1 cellular context compared by ENCODE assay signal in the genomic region with DNA sequence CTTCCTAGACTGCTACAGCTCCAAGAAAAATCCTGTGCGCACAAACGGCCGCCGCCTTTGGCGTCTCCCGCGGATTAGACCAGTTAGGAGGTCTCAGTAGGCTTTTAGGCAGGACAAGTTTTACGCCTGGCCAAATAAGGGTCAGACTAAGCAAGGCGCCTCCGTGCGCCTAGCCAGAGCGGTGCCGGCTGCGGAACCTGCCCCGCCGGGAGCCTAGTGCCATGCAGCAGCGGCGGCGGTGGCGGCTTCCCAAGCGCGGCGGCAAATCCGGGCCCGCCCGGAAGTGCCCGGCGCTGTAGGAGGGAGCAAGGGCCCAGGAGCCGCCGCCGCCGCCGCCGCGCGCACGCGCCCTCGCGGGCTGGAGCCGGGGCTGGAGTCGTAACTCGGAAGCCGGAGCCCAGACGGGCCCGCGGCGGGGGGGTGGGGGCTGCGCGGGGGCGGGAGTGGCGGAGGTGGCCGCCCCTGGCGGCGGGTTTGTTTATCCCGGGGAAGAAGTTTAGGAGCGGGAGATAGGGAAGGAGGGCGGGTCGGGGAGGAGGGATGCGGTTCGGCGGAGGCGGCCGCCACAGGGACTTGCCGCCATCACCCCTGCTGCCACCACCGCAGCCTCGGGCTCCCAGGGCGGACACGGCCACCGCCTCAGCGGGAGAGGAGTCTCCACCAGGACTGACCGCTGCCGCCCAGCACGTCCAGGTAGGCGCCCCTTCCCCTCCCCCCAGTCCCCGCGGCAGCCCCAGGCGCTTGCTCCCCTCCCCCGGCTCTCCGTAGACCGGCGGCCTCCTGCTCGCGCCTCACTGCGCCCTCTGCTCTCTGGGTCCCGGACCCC.
TF ChIP-seq lines count a peak whose summit lies in the region.

SPOPL (plus strand) TSS at position 344 of the 826 bp plus-strand sequence. CDS start 48,447 bp downstream, outside the sequence.

TF ChIP-seq in WTC11, 78 proteins besides CTCF, POLR2A, EP300 and RAD21 (continued from another document):
- no peak for TF ChIP-seq USF1 (CRISPR knock-in tag; IDR thresholded peaks at IDR 0.05)
- no peak for TF ChIP-seq JUN (CRISPR knock-in tag; IDR thresholded peaks at IDR 0.05)
- peak; percentile 61; the same call in 1 of the 2 replicates for TF ChIP-seq E2F5 (CRISPR knock-in tag; IDR thresholded peaks at IDR 0.05)
- no peak for TF ChIP-seq ZNF138 (CRISPR knock-in tag; conservative IDR thresholded peaks at IDR 0.05)
- TF ChIP-seq NR2C2 (CRISPR knock-in tag; IDR thresholded peaks at IDR 0.05), result no peak
- 0 out of 2 replicates have a peak, but pooled peaks have one; percentile 43 for TF ChIP-seq ZNF532 (CRISPR knock-in tag; IDR thresholded peaks at IDR 0.05; ENCODE audit: borderline replicate concordance)
- TF ChIP-seq, protein P1, sequence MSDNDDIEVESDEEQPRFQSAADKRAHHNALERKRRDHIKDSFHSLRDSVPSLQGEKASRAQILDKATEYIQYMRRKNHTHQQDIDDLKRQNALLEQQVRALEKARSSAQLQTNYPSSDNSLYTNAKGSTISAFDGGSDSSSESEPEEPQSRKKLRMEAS (CRISPR knock-in tag; IDR thresholded peaks at IDR 0.05), result peak; percentile 61; the same call in 1 of the 2 replicates
- TF ChIP-seq ZNF423 (CRISPR knock-in tag; IDR thresholded peaks at IDR 0.05), result no peak
- TF ChIP-seq CBFB (CRISPR knock-in tag; IDR thresholded peaks at IDR 0.05; ENCODE audit: low read depth), result no peak
- TF ChIP-seq NFYB (CRISPR knock-in tag; conservative IDR thresholded peaks at IDR 0.05; ENCODE audit: low read depth), result no peak
- TF ChIP-seq TCF7 (CRISPR knock-in tag; IDR thresholded peaks at IDR 0.05; ENCODE audit: low read depth), result no peak
- TF ChIP-seq OVOL2 (CRISPR knock-in tag; IDR thresholded peaks at IDR 0.05; ENCODE audit: borderline replicate concordance), result no peak
- TF ChIP-seq MYBL2 (CRISPR knock-in tag; IDR thresholded peaks at IDR 0.05), result peak; percentile 66; the same call in 1 of the 2 replicates
- TF ChIP-seq SOX15 (CRISPR knock-in tag; IDR thresholded peaks at IDR 0.05), result no peak
- TF ChIP-seq FOXK1 (CRISPR knock-in tag; IDR thresholded peaks at IDR 0.05), result peak; percentile 55; the same call in 1 of the 2 replicates
- TF ChIP-seq CDX4 (CRISPR knock-in tag; IDR thresholded peaks at IDR 0.05; ENCODE audit: borderline replicate concordance), result no peak
- TF ChIP-seq GRHL2 (CRISPR knock-in tag; IDR thresholded peaks at IDR 0.05; ENCODE audit: insufficient replicate concordance, severe bottlenecking), result no peak
- no peak for TF ChIP-seq ELF4 (CRISPR knock-in tag; IDR thresholded peaks at IDR 0.05; ENCODE audit: low read depth)
- no peak for TF ChIP-seq ZNF396 (CRISPR knock-in tag; IDR thresholded peaks at IDR 0.05; ENCODE audit: borderline replicate concordance)
- TF ChIP-seq, protein P2, sequence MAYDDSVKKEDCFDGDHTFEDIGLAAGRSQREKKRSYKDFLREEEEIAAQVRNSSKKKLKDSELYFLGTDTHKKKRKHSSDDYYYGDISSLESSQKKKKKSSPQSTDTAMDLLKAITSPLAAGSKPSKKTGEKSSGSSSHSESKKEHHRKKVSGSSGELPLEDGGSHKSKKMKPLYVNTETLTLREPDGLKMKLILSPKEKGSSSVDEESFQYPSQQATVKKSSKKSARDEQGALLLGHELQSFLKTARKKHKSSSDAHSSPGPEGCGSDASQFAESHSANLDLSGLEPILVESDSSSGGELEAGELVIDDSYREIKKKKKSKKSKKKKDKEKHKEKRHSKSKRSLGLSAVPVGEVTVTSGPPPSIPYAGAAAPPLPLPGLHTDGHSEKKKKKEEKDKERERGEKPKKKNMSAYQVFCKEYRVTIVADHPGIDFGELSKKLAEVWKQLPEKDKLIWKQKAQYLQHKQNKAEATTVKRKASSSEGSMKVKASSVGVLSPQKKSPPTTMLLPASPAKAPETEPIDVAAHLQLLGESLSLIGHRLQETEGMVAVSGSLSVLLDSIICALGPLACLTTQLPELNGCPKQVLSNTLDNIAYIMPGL (CRISPR knock-in tag; IDR thresholded peaks at IDR 0.05), result peak; percentile 44; the same call in 1 of the 2 replicates
- TF ChIP-seq CREM (CRISPR knock-in tag; IDR thresholded peaks at IDR 0.05), result peak; percentile 41; the same call in 1 of the 2 replicates
- TF ChIP-seq, protein P3, sequence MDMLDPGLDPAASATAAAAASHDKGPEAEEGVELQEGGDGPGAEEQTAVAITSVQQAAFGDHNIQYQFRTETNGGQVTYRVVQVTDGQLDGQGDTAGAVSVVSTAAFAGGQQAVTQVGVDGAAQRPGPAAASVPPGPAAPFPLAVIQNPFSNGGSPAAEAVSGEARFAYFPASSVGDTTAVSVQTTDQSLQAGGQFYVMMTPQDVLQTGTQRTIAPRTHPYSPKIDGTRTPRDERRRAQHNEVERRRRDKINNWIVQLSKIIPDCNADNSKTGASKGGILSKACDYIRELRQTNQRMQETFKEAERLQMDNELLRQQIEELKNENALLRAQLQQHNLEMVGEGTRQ (CRISPR knock-in tag; IDR thresholded peaks at IDR 0.05), result no peak
- no peak for TF ChIP-seq RELA (CRISPR knock-in tag; IDR thresholded peaks at IDR 0.05; ENCODE audit: borderline replicate concordance)
